1 cellular context compared by ENCODE assay signal in the genomic region with DNA sequence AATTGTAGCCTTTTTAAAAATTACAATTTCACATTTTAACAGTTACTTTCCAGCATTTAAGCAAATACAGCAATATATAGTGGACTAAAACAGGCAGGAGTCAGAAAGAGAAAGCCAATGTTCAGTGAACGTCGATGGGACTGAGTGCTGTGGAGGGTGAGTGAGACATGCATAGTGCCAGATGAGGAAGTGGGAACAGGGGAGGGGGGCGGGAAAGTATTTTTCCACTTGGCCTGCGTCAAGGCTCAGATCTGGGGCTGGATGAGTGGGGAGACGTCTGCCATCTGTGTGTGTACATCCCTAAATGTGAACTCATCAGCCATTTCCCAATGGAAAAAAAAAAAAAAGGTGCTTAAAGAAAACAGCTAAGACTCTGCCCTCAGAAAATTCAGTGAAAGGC.
TF ChIP-seq lines count a peak whose summit lies in the region.

No MANE protein-coding gene starts in this region.

TF ChIP-seq in GM12878, 131 proteins besides CTCF, POLR2A, EP300 and RAD21 (continued from another document):
- TF ChIP-seq, protein P1, sequence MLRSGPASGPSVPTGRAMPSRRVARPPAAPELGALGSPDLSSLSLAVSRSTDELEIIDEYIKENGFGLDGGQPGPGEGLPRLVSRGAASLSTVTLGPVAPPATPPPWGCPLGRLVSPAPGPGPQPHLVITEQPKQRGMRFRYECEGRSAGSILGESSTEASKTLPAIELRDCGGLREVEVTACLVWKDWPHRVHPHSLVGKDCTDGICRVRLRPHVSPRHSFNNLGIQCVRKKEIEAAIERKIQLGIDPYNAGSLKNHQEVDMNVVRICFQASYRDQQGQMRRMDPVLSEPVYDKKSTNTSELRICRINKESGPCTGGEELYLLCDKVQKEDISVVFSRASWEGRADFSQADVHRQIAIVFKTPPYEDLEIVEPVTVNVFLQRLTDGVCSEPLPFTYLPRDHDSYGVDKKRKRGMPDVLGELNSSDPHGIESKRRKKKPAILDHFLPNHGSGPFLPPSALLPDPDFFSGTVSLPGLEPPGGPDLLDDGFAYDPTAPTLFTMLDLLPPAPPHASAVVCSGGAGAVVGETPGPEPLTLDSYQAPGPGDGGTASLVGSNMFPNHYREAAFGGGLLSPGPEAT (IDR thresholded peaks at IDR 0.05; ENCODE audit: low read depth) = no peak
- TF ChIP-seq, protein P2, sequence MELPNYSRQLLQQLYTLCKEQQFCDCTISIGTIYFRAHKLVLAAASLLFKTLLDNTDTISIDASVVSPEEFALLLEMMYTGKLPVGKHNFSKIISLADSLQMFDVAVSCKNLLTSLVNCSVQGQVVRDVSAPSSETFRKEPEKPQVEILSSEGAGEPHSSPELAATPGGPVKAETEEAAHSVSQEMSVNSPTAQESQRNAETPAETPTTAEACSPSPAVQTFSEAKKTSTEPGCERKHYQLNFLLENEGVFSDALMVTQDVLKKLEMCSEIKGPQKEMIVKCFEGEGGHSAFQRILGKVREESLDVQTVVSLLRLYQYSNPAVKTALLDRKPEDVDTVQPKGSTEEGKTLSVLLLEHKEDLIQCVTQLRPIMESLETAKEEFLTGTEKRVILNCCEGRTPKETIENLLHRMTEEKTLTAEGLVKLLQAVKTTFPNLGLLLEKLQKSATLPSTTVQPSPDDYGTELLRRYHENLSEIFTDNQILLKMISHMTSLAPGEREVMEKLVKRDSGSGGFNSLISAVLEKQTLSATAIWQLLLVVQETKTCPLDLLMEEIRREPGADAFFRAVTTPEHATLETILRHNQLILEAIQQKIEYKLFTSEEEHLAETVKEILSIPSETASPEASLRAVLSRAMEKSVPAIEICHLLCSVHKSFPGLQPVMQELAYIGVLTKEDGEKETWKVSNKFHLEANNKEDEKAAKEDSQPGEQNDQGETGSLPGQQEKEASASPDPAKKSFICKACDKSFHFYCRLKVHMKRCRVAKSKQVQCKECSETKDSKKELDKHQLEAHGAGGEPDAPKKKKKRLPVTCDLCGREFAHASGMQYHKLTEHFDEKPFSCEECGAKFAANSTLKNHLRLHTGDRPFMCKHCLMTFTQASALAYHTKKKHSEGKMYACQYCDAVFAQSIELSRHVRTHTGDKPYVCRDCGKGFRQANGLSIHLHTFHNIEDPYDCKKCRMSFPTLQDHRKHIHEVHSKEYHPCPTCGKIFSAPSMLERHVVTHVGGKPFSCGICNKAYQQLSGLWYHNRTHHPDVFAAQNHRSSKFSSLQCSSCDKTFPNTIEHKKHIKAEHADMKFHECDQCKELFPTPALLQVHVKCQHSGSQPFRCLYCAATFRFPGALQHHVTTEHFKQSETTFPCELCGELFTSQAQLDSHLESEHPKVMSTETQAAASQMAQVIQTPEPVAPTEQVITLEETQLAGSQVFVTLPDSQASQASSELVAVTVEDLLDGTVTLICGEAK (IDR thresholded peaks at IDR 0.05; ENCODE audit: borderline replicate concordance) = no peak
- TF ChIP-seq BACH1 (IDR thresholded peaks at IDR 0.05; ENCODE audit: borderline replicate concordance) (no peak), EGR1 (IDR thresholded peaks at IDR 0.05; ENCODE audit: borderline replicate concordance in 1 of 2, low read depth in 2 of 2, low read length in 2 of 2) (no peak), ZNF384 (IDR thresholded peaks at IDR 0.05; ENCODE audit: borderline replicate concordance, low read depth, low read length) (no peak)
